ENCODE assay signal across 21 cellular contexts in genomic region chr12:88681271-88681670, GRCh38.
DNase-seq lines count a peak whose midpoint lies in the region; ATAC-seq, FAIRE-seq and TF ChIP-seq lines count a peak whose summit lies in the region.
"Had no signal": no experiment of that assay in that cellular context is flagged by ENCODE, and none has a peak within 500 bp of the region (broad histone marks: within the 10 kb centered on the region; RNA-seq: fewer than 3 reads in every experiment).

No MANE protein-coding gene starts in this region.

- no peaks in the 10 kb centered on the region for H3K4me1 ChIP-seq in keratinocyte (ENCODE audit: control insufficient read depth, extremely low read depth, insufficient read depth, low read length)
- H3K4me1 ChIP-seq: BLaER1, Caco-2 had no signal

- ATAC-seq in stimulated activated naive CD8-positive, alpha-beta T cell treated with anti-CD3 and anti-CD28 coated beads, Interleukin-15, amount 100 ng/mL, for 72 hours, result peak; percentile 39
- ATAC-seq in stimulated activated naive CD8-positive, alpha-beta T cell treated with anti-CD3 and anti-CD28 coated beads, Interleukin-15, Interleukin-2, amounts not matched to agents 100 U/mL and 50 U/mL, for 24 hours, result no peak
- peak; percentile 18 for ATAC-seq in stimulated activated memory B cell treated with anti-CD40 and anti-IgM and Interleukin-4, amounts not matched to agents 10 μg/mL and 1 μg/mL and 100 μg/mL, for 72 hours
- no peak for ATAC-seq in HG02973 (IDR thresholded peaks at IDR 0.05; ENCODE audit: unreplicated experiment)
- ATAC-seq: CD8-positive, alpha-beta T cell; HCT116 had no signal

- no peaks in the 10 kb centered on the region for H3K9me1 ChIP-seq in keratinocyte (ENCODE audit: control insufficient read depth, extremely low read depth, insufficient read depth, low read length)

- no peak for TF ChIP-seq CTCF in keratinocyte (optimal IDR thresholded peaks at IDR 0.05 in 1 of 3, IDR thresholded peaks at IDR 0.05 in 1 of 3, conservative IDR thresholded peaks at IDR 0.05 in 1 of 3; ENCODE audit: extremely low read depth in 1 of 3, insufficient read depth in 2 of 3, low read length in 3 of 3)

- dilution Hi-C loops in keratinocyte (cut with MboI; ENCODE audit: extremely low pct_ligation_motif_present, low sequenced_read_pairs), result no loop called here

- H3K27ac ChIP-seq in keratinocyte (ENCODE audit: control insufficient read depth, insufficient read depth, low read length), result no peak overlapping the region
- H3K27ac ChIP-seq: 22Rv1, BLaER1, C4-2B had no signal

- no peaks in the 10 kb centered on the region for H3K79me2 ChIP-seq in keratinocyte (ENCODE audit: control insufficient read depth, insufficient read depth, low read length)

- no peaks in the 10 kb centered on the region for H3K9me3 Mint-ChIP-seq in stimulated activated naive CD8-positive, alpha-beta T cell treated with anti-CD3 and anti-CD28 coated beads, Interleukin-15, amount 100 ng/mL, for 72 hours
- no peaks in the 10 kb centered on the region for H3K9me3 Mint-ChIP-seq in stimulated activated memory B cell treated with anti-CD40 and anti-IgM and Interleukin-4, amounts not matched to agents 10 μg/mL and 1 μg/mL and 100 μg/mL, for 72 hours

- H4K20me1 ChIP-seq in keratinocyte (ENCODE audit: control insufficient read depth, extremely low read depth, insufficient read depth, low read length), result no peaks in the 10 kb centered on the region
- H4K20me1 ChIP-seq: BLaER1 had no signal

- no peaks in the 10 kb centered on the region for H3K9me3 ChIP-seq in keratinocyte (ENCODE audit: control insufficient read depth, low read depth, low read length)
- H3K9me3 ChIP-seq: BLaER1 had no signal

- no peak overlapping the region for H3K4me2 ChIP-seq in keratinocyte (ENCODE audit: control insufficient read depth, extremely low read depth, insufficient read depth, low read depth, low read length)
- H3K4me2 ChIP-seq: BLaER1 had no signal

- no peak overlapping the region for H3K4me3 ChIP-seq in keratinocyte (ENCODE audit: control insufficient read depth in 2 of 3, extremely low read depth in 1 of 3, insufficient read depth in 2 of 3, low read depth in 1 of 3, low read length in 3 of 3)
- H3K4me3 ChIP-seq: BLaER1 had no signal

- no peak overlapping the region for H3K27ac Mint-ChIP-seq in stimulated activated naive CD8-positive, alpha-beta T cell treated with anti-CD3 and anti-CD28 coated beads, Interleukin-15, amount 100 ng/mL, for 72 hours
- no peak overlapping the region for H3K27ac Mint-ChIP-seq in stimulated activated memory B cell treated with anti-CD40 and anti-IgM and Interleukin-4, amounts not matched to agents 10 μg/mL and 1 μg/mL and 100 μg/mL, for 72 hours
- H3K27ac Mint-ChIP-seq: B cell; CD4-positive, CD25-positive, alpha-beta regulatory T cell; CD8-positive, alpha-beta T cell had no signal

- H3K27me3 ChIP-seq in keratinocyte (ENCODE audit: control insufficient read depth, extremely low read depth, insufficient read depth, low read length), result no peaks in the 10 kb centered on the region
- H3K27me3 ChIP-seq: BLaER1 had no signal

- no peak overlapping the region for H2AFZ ChIP-seq in keratinocyte (ENCODE audit: control insufficient read depth, low read length)

- H3K36me3 Mint-ChIP-seq in stimulated activated memory B cell treated with anti-CD40 and anti-IgM and Interleukin-4, amounts not matched to agents 10 μg/mL and 1 μg/mL and 100 μg/mL, for 72 hours, result no peaks in the 10 kb centered on the region
- H3K36me3 Mint-ChIP-seq: CD4-positive, CD25-positive, alpha-beta regulatory T cell; CD8-positive, alpha-beta T cell had no signal

- peak; percentile 64 for FAIRE-seq in keratinocyte (lab: Jason Lieb, UNC)
- FAIRE-seq: A204.1, G401.6, GM12892 had no signal

- no peak overlapping the region for H3K4me3 Mint-ChIP-seq in stimulated activated naive CD8-positive, alpha-beta T cell treated with anti-CD3 and anti-CD28 coated beads, Interleukin-15, amount 100 ng/mL, for 72 hours
- H3K4me3 Mint-ChIP-seq in stimulated activated memory B cell treated with anti-CD40 and anti-IgM and Interleukin-4, amounts not matched to agents 10 μg/mL and 1 μg/mL and 100 μg/mL, for 72 hours, result no peak overlapping the region
- H3K4me3 Mint-ChIP-seq: B cell; CD4-positive, CD25-positive, alpha-beta regulatory T cell; CD8-positive, alpha-beta T cell had no signal

- H3K27me3 Mint-ChIP-seq in stimulated activated naive CD8-positive, alpha-beta T cell treated with anti-CD3 and anti-CD28 coated beads, Interleukin-15, amount 100 ng/mL, for 72 hours, result no peaks in the 10 kb centered on the region
- no peaks in the 10 kb centered on the region for H3K27me3 Mint-ChIP-seq in stimulated activated memory B cell treated with anti-CD40 and anti-IgM and Interleukin-4, amounts not matched to agents 10 μg/mL and 1 μg/mL and 100 μg/mL, for 72 hours
- H3K27me3 Mint-ChIP-seq: B cell had no signal

- H3K36me3 ChIP-seq in keratinocyte (ENCODE audit: control insufficient read depth in 2 of 2, extremely low read depth in 1 of 2, insufficient read depth in 2 of 2, low read length in 2 of 2), result no peaks in the 10 kb centered on the region
- H3K36me3 ChIP-seq: BLaER1 had no signal

- no peak for DNase-seq in stimulated activated naive CD8-positive, alpha-beta T cell treated with anti-CD3 and anti-CD28 coated beads, Interleukin-15, amount 100 ng/mL, for 72 hours
- no peak for DNase-seq in stimulated activated naive CD8-positive, alpha-beta T cell treated with anti-CD3 and anti-CD28 coated beads, Interleukin-15, Interleukin-2, amounts not matched to agents 100 U/mL and 50 U/mL, for 24 hours
- DNase-seq in keratinocyte (ENCODE audit: low read depth, low spot score), result no peak
- no peak for DNase-seq in hepatic stellate cell (ENCODE audit: low spot score)
- DNase-seq: Caco-2; CD4-positive, CD25-positive, alpha-beta regulatory T cell; CD8-positive, alpha-beta T cell; DMS153; DND-41; GOT3; H7 had no signal

- no peak overlapping the region for H3K9ac ChIP-seq in keratinocyte (ENCODE audit: control insufficient read depth, extremely low read depth, insufficient read depth, low read length)
- H3K9ac ChIP-seq: BLaER1 had no signal

- no peaks in the 10 kb centered on the region for H3K4me1 Mint-ChIP-seq in stimulated activated naive CD8-positive, alpha-beta T cell treated with anti-CD3 and anti-CD28 coated beads, Interleukin-15, amount 100 ng/mL, for 72 hours
- H3K4me1 Mint-ChIP-seq in stimulated activated memory B cell treated with anti-CD40 and anti-IgM and Interleukin-4, amounts not matched to agents 10 μg/mL and 1 μg/mL and 100 μg/mL, for 72 hours, result no peaks in the 10 kb centered on the region
- H3K4me1 Mint-ChIP-seq: B cell; CD4-positive, CD25-positive, alpha-beta regulatory T cell had no signal

Comparison
In these comparisons a context has a peak if more than half of its experiments do, and no peak if none do; other contexts are left out.
1. ATAC-seq: peak in stimulated activated naive CD8-positive, alpha-beta T cell treated with anti-CD3 and anti-CD28 coated beads, Interleukin-15, amount 100 ng/mL, for 72 hours (single experiment) and stimulated activated memory B cell treated with anti-CD40 and anti-IgM and Interleukin-4, amounts not matched to agents 10 μg/mL and 1 μg/mL and 100 μg/mL, for 72 hours (single experiment); none in stimulated activated naive CD8-positive, alpha-beta T cell treated with anti-CD3 and anti-CD28 coated beads, Interleukin-15, Interleukin-2, amounts not matched to agents 100 U/mL and 50 U/mL, for 24 hours (single experiment) and HG02973 (single experiment).